Comparison of ENCODE assay signal across 1 cellular context in genomic region chr4:113969935-113970334, GRCh38.
TF ChIP-seq lines count a peak whose summit lies in the region.

No MANE protein-coding gene starts in this region.

TF ChIP-seq in SK-N-SH, 30 proteins besides CTCF, POLR2A, EP300 and RAD21 (continued from another document):
- TF ChIP-seq USF1 (IDR thresholded peaks at IDR 0.05; ENCODE audit: borderline replicate concordance, low read depth): no peak
